ENCODE assay signal across 8 cellular contexts in the genomic region with DNA sequence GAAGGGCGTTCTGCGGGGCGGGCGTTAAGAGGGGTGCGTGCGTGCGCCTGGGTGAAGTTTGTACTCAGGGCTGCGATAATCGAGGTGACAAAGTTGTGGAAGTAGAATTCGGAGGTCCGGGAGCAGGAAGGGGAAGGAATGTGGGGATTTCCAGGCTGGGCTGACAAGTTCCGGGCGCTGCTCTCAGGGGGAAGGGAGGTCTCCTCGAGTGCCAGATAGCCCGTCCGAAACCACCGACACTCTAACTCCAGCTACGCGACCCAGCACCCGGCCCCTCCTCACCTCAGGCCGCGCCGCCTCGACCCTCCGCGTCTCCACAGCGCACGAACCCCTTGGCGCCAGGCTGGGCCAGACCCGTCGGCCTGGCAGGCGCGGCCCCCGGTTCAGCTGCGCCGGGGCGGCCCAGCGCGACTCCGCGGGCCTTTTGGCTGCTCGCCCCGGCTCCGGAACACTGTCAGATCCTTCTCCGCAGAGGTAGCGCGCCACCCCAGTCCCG. TPM values are rescaled to one million over a fixed set of nuclear protein-coding genes. Genes with fewer than 3 reads are reported as not detected.
DNase-seq lines count a peak whose midpoint lies in the region; ATAC-seq and TF ChIP-seq lines count a peak whose summit lies in the region.

Gene IL6ST, minus strand, starts transcription at position 462 of the 496 bp plus-strand sequence. CDS start 18,685 bp downstream, outside the sequence.

- peak; percentile 97 to 99 for TF ChIP-seq POLR2A in adrenal gland (IDR thresholded peaks at IDR 0.05)

- DNase-seq in activated T-cell treated with anti-CD3 and anti-CD28 coated beads for 1 hour (ENCODE audit: low read depth) = peak; percentile 30
- no peak for DNase-seq in activated T-cell treated with anti-CD3 and anti-CD28 coated beads, Interleukin-2, amount 50 U/mL, for 1 hour
- DNase-seq in NCI-H82 (lab: John Stamatoyannopoulos, UW) = peak; percentile 72
- peak in 4 of 7 donors; percentile 62 to 84 (median 78) for DNase-seq in adrenal gland
- no peak for DNase-seq in left ventricle myocardium superior
- no peak for DNase-seq in psoas muscle
- no peak for DNase-seq in DMS79 (lab: John Stamatoyannopoulos, UW)

- WGBS in adrenal gland, 4 donors = 0% methylated on average over 14 to 48 of the region's 48 CpGs
- 0 to 1% (median 0%) methylated on average over 46 to 48 of the region's 48 CpGs for WGBS in psoas muscle, 3 donors

- H3K9me3 ChIP-seq in adrenal gland (replicated peaks in 1 of 3) = no peaks in the 10 kb centered on the region
- H3K9me3 ChIP-seq in psoas muscle = no peaks in the 10 kb centered on the region

- no peaks in the 10 kb centered on the region for H3K36me3 ChIP-seq in adrenal gland (replicated peaks in 1 of 2)
- peaks cover 0 to 3% of the 10 kb centered on the region in 2 donors for H3K36me3 ChIP-seq in psoas muscle (ENCODE audit: insufficient read depth in 1 of 2, low read depth in 1 of 2)

- H3K4me1 ChIP-seq in adrenal gland (replicated peaks in 1 of 2) = peaks cover 30 to 41% of the 10 kb centered on the region in 2 donors
- H3K4me1 ChIP-seq in psoas muscle = peaks cover 23% of the 10 kb centered on the region

- H3K27me3 ChIP-seq in adrenal gland (no peaks in the 10 kb centered on the region), psoas muscle (ENCODE audit: insufficient read depth in 3 of 3, low read length in 2 of 3) (no peaks in the 10 kb centered on the region)

- peak in 1 of 6 experiments; percentile 33 for TF ChIP-seq CTCF in adrenal gland (IDR thresholded peaks at IDR 0.05)
- peak; percentile 17 for TF ChIP-seq CTCF in psoas muscle (IDR thresholded peaks at IDR 0.05)

- H3K4me3 ChIP-seq in adrenal gland = peak within 1 kb of the TSS; percentile 33 to 83 (median 55)
- peak within 1 kb of the TSS; percentile 79 for H3K4me3 ChIP-seq in psoas muscle

- intact Hi-C loops in adrenal gland (cut with DNase I) = no loop called here
- intact Hi-C loops in left ventricle myocardium superior (cut with micrococcal nuclease) = no loop called here
- intact Hi-C loops in psoas muscle (cut with DNase I) = loop anchor here in 1 of 2 donors (10.0 kb wide), 1 partner anchor 1180 kb away; the partner anchor contains the start of gene GPBP1

- peak within 1 kb of the TSS; percentile 95 to 99 (median 99) for H3K27ac ChIP-seq in adrenal gland
- peak within 1 kb of the TSS; percentile 98 for H3K27ac ChIP-seq in psoas muscle

- peak; percentile 38 for ATAC-seq in HG02588 (IDR thresholded peaks at IDR 0.05; ENCODE audit: unreplicated experiment)
- peak; percentile 61 for ATAC-seq in left ventricle myocardium superior
- peak; percentile 58 to 69 (median 65) for ATAC-seq in psoas muscle

RNA-seq across cellular contexts. Expression of gene IL6ST, which starts in this region (rescaled TPM):
- total RNA-seq in adrenal gland (100 to 1,000 TPM; 270 to 659 (median 397) TPM), left ventricle myocardium superior (153 TPM), psoas muscle (100 to 1,000 TPM; 118 to 255 (median 162) TPM)
- polyA plus RNA-seq in adrenal gland (100 to 1,000 TPM in 1 of 3 donors, 10 to 100 TPM in 2; 39.0 to 162 (median 49.3) TPM), psoas muscle (100 to 1,000 TPM in 1 of 3 donors, 10 to 100 TPM in 2; 38.6 to 145 (median 42.7) TPM)

Comparison
In these comparisons a context has a peak if more than half of its experiments do, and no peak if none do; other contexts are left out.
1. DNase-seq: peak in activated T-cell treated with anti-CD3 and anti-CD28 coated beads for 1 hour (single experiment), NCI-H82 (single experiment) and adrenal gland (4 of 7); none in activated T-cell treated with anti-CD3 and anti-CD28 coated beads, Interleukin-2, amount 50 U/mL, for 1 hour (single experiment), left ventricle myocardium superior (single experiment), psoas muscle (0 of 2) and DMS79 (single experiment).
2. Peak in every context shown above with its lines, with median percentiles within 50 percentile points of each other: ATAC-seq.